ENCODE assay signal across 7 cellular contexts in the genomic region with DNA sequence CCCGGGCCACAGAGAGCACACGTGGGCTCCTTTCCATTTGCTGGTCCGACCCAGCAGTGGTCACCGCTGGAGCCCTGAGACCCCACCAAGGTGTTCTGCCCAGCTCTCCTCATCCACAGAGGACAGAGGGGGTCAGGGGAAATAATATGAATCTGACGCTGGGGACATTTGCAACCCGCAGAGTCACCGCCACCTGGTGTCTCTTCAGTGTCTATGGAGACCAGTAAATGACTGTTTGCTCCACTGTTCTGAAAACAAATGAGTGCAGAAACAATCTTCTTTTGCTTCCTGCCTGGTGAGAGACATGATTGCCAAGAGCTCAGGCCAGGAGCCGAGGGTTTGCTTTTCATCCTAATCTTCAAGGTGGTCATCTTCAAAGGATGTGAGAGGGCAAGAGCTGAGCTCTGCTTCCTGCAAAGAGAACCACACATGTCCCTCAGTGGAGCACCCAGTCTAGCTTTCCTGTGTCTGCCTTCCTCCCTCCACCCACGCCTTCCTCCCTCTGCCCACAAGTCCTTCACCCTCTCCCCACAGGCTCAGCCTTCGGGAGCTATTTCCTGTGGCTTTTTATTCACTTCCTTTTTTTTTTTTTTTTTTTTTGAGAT.
A peak's percentile ranks its signal among the peaks of the same experiment; 100 is the strongest.
DNase-seq lines count a peak whose midpoint lies in the region; ATAC-seq lines count a peak whose summit lies in the region.

No MANE protein-coding gene starts in this region.

- H3K27ac Mint-ChIP-seq in stimulated activated effector memory CD8-positive, alpha-beta T cell treated with anti-CD3 and anti-CD28 coated beads, Interleukin-12 subunit alpha, Interleukin-12 subunit beta, amount 100 ng/mL, for 72 hours: peak overlapping the region; percentile 99

- H3K9me3 Mint-ChIP-seq in stimulated activated effector memory CD8-positive, alpha-beta T cell treated with anti-CD3 and anti-CD28 coated beads, Interleukin-12 subunit alpha, Interleukin-12 subunit beta, amount 100 ng/mL, for 72 hours: no peaks in the 10 kb centered on the region

- peak overlapping the region; percentile 81 for H3K4me3 Mint-ChIP-seq in stimulated activated effector memory CD8-positive, alpha-beta T cell treated with anti-CD3 and anti-CD28 coated beads, Interleukin-12 subunit alpha, Interleukin-12 subunit beta, amount 100 ng/mL, for 72 hours

- H3K36me3 Mint-ChIP-seq in stimulated activated effector memory CD8-positive, alpha-beta T cell treated with anti-CD3 and anti-CD28 coated beads, Interleukin-12 subunit alpha, Interleukin-12 subunit beta, amount 100 ng/mL, for 72 hours: peaks cover 14% of the 10 kb centered on the region

- peak; percentile 48 to 79 for DNase-seq in NCI-H2081 (lab: John Stamatoyannopoulos, UW)
- DNase-seq in activated CD8-positive, alpha-beta memory T cell treated with anti-CD3 and anti-CD28 coated beads for 24 hours: peak; percentile 77
- DNase-seq in germinal center (ENCODE audit: low spot score): peak; percentile 65
- DNase-seq in stimulated activated effector memory CD8-positive, alpha-beta T cell treated with anti-CD3 and anti-CD28 coated beads, Interleukin-12 subunit alpha, Interleukin-12 subunit beta, amount 100 ng/mL, for 72 hours (ENCODE audit: low spot score in 2 of 2): peak; percentile 22 to 79

- H3K4me1 Mint-ChIP-seq in stimulated activated effector memory CD8-positive, alpha-beta T cell treated with anti-CD3 and anti-CD28 coated beads, Interleukin-12 subunit alpha, Interleukin-12 subunit beta, amount 100 ng/mL, for 72 hours: peaks cover 39% of the 10 kb centered on the region

- ATAC-seq in GM18907 (IDR thresholded peaks at IDR 0.05; ENCODE audit: unreplicated experiment) (peak; percentile 46), HG03457 (IDR thresholded peaks at IDR 0.05; ENCODE audit: unreplicated experiment) (no peak), HG02571 (IDR thresholded peaks at IDR 0.05; ENCODE audit: unreplicated experiment) (no peak)
- ATAC-seq in stimulated activated effector memory CD8-positive, alpha-beta T cell treated with anti-CD3 and anti-CD28 coated beads, Interleukin-12 subunit alpha, Interleukin-12 subunit beta, amount 100 ng/mL, for 72 hours: peak; percentile 17

Comparison
In these comparisons a context has a peak if more than half of its experiments do, and no peak if none do; other contexts are left out.
1. ATAC-seq: peak in GM18907 (single experiment) and stimulated activated effector memory CD8-positive, alpha-beta T cell treated with anti-CD3 and anti-CD28 coated beads, Interleukin-12 subunit alpha, Interleukin-12 subunit beta, amount 100 ng/mL, for 72 hours (single experiment); none in HG03457 (single experiment) and HG02571 (single experiment).
2. Peak in every context shown above with its lines, with median percentiles within 50 percentile points of each other: DNase-seq.